1 cellular context compared by ENCODE assay signal in the genomic region with DNA sequence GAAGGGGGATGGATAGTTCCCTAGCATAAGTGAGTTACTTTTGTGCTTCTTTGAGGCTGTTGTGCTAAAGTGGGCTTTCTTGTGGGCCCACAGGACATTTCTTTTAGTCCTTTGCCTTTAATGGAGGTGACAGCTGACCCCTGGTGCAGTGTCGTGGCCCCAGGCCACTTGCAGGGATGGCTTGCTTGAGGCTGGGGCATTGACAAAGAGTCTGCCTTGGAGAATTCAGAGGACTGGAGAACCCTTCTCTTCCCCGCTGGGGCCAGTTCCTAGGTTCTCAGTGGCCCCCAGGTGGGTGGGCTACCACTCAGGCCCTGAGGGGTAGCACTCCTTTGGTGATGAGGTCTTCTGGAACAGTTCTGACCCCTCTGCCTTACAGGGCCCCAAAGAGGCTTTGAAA.
TF ChIP-seq lines count a peak whose summit lies in the region.

No MANE protein-coding gene starts in this region.

TF ChIP-seq in SK-N-SH, 30 proteins besides CTCF, POLR2A, EP300 and RAD21:
- TF ChIP-seq POLR2AphosphoS5 (IDR thresholded peaks at IDR 0.05; ENCODE audit: low read depth, low read length) (no peak), TEAD4 (IDR thresholded peaks at IDR 0.05; ENCODE audit: borderline replicate concordance, insufficient read depth) (no peak), FOSL2 (IDR thresholded peaks at IDR 0.05; ENCODE audit: borderline replicate concordance, low read depth) (no peak), SMC3 (IDR thresholded peaks at IDR 0.05; ENCODE audit: low read depth, low read length) (no peak), EZH2phosphoT487 (IDR thresholded peaks at IDR 0.05; ENCODE audit: borderline replicate concordance, low read depth) (no peak), RXRA (IDR thresholded peaks at IDR 0.05; ENCODE audit: borderline replicate concordance, low read depth) (no peak)
- TF ChIP-seq, protein P1, sequence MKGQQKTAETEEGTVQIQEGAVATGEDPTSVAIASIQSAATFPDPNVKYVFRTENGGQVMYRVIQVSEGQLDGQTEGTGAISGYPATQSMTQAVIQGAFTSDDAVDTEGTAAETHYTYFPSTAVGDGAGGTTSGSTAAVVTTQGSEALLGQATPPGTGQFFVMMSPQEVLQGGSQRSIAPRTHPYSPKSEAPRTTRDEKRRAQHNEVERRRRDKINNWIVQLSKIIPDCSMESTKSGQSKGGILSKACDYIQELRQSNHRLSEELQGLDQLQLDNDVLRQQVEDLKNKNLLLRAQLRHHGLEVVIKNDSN (IDR thresholded peaks at IDR 0.05; ENCODE audit: borderline replicate concordance, low read depth), result no peak
